In the genomic region with DNA sequence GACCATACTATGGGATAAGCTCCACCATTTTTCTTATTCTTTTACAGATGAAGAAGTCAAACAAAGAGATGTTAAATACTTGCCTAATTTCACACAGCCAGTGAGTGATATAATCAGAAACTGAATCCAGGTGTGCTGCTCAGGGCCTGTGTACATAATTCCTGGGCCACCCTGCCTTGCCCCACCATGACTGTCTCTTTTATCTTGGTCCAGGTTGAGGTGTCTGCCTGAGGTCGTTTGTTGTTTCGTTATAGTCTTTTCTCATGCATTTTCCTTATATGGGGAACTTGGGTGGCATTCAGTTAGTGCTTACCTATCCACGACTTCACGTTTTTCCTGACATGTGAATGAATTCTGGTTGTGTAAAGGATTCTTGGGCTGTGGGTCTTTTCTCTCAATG, we compare ENCODE assay signal across 21 cellular contexts.
A peak's percentile ranks its signal among the peaks of the same experiment; 100 is the strongest.
DNase-seq lines count a peak whose midpoint lies in the region; ATAC-seq, FAIRE-seq and TF ChIP-seq lines count a peak whose summit lies in the region.
"Had no signal": no experiment of that assay in that cellular context is flagged by ENCODE, and none has a peak within 500 bp of the region (broad histone marks: within the 10 kb centered on the region; RNA-seq: fewer than 3 reads in every experiment).

No MANE protein-coding gene starts in this region.

- H3K4me2 ChIP-seq in mammary epithelial cell (ENCODE audit: insufficient read depth, low read depth, low read length) (no peak overlapping the region), keratinocyte (ENCODE audit: control insufficient read depth, extremely low read depth, insufficient read depth, low read depth, low read length) (no peak overlapping the region)
- H3K4me2 ChIP-seq: A549 had no signal

- CTCF ChIA-PET in mammary epithelial cell (lab: Charles Lee; ENCODE audit: low non-redundant PET): no interaction called here

- H3K4me1 ChIP-seq in mammary epithelial cell (ENCODE audit: insufficient read depth, low read length): peaks cover 25% of the 10 kb centered on the region
- no peaks in the 10 kb centered on the region for H3K4me1 ChIP-seq in breast epithelium
- peaks cover 15% of the 10 kb centered on the region for H3K4me1 ChIP-seq in keratinocyte (ENCODE audit: control insufficient read depth, extremely low read depth, insufficient read depth, low read length)
- H3K4me1 ChIP-seq: A549, Caco-2 had no signal

- no peak for FAIRE-seq in keratinocyte (lab: Jason Lieb, UNC)
- FAIRE-seq: A549, D721Med, G401.6, GM12891 had no signal

- no peaks in the 10 kb centered on the region for H3K9me1 ChIP-seq in keratinocyte (ENCODE audit: control insufficient read depth, extremely low read depth, insufficient read depth, low read length)

- no peaks in the 10 kb centered on the region for H3K36me3 ChIP-seq in mammary epithelial cell (ENCODE audit: insufficient read depth, low read length)
- no peaks in the 10 kb centered on the region for H3K36me3 ChIP-seq in breast epithelium
- peaks cover 0 to 2% of the 10 kb centered on the region in 2 experiments for H3K36me3 ChIP-seq in keratinocyte (ENCODE audit: control insufficient read depth in 2 of 2, extremely low read depth in 1 of 2, insufficient read depth in 2 of 2, low read length in 2 of 2)
- H3K36me3 ChIP-seq in brain microvascular endothelial cell (replicated peaks): no peaks in the 10 kb centered on the region
- H3K36me3 ChIP-seq: BLaER1 treated with 17β-estradiol and CSF1 and Interleukin-3, amounts not matched to agents 10 nM and 100 nM had no signal

- DNase-seq in mammary epithelial cell: no peak
- no peak for DNase-seq in breast epithelium (ENCODE audit: low spot score in 2 of 2)
- DNase-seq in keratinocyte (ENCODE audit: low read depth, low spot score): no peak
- no peak for DNase-seq in HK-2 (ENCODE audit: unreplicated experiment)
- no peak for DNase-seq in brain microvascular endothelial cell
- DNase-seq: AML-193; Caco-2; Calu3; CD4-positive, alpha-beta T cell; CD8-positive, alpha-beta T cell; DMS79 treated with DMSO at 0.1 percent for 48 hours; GF-D8 had no signal

- no peak for TF ChIP-seq POLR2A in breast epithelium (IDR thresholded peaks at IDR 0.05)

- TF ChIP-seq CTCF in mammary epithelial cell (conservative IDR thresholded peaks at IDR 0.05 in 1 of 2, IDR thresholded peaks at IDR 0.05 in 1 of 2; ENCODE audit: extremely low read depth in 1 of 2, insufficient read depth in 1 of 2, low read depth in 1 of 2, low read length in 2 of 2) (no peak), breast epithelium (IDR thresholded peaks at IDR 0.05) (no peak), VCaP (conservative IDR thresholded peaks at IDR 0.05) (no peak), keratinocyte (optimal IDR thresholded peaks at IDR 0.05 in 1 of 3, IDR thresholded peaks at IDR 0.05 in 1 of 3, conservative IDR thresholded peaks at IDR 0.05 in 1 of 3; ENCODE audit: extremely low read depth in 1 of 3, insufficient read depth in 2 of 3, low read length in 3 of 3) (no peak), brain microvascular endothelial cell (IDR thresholded peaks at IDR 0.05; ENCODE audit: low read depth, low read length, missing control alignments) (no peak)

- H3K79me2 ChIP-seq in mammary epithelial cell (ENCODE audit: insufficient read depth, low read length) (no peaks in the 10 kb centered on the region), keratinocyte (ENCODE audit: control insufficient read depth, insufficient read depth, low read length) (no peaks in the 10 kb centered on the region)

- H3K4me3 ChIP-seq in mammary epithelial cell (replicated peaks in 1 of 3; ENCODE audit: insufficient read depth in 1 of 3, low read depth in 2 of 3, low read length in 3 of 3): no peak overlapping the region
- no peak overlapping the region for H3K4me3 ChIP-seq in breast epithelium
- H3K4me3 ChIP-seq in keratinocyte (ENCODE audit: control insufficient read depth in 2 of 3, extremely low read depth in 1 of 3, insufficient read depth in 2 of 3, low read depth in 1 of 3, low read length in 3 of 3): no peak overlapping the region
- H3K4me3 ChIP-seq in brain microvascular endothelial cell (ENCODE audit: low read depth, low read length): no peak overlapping the region
- H3K4me3 ChIP-seq: A549; BLaER1 treated with 17β-estradiol and CSF1 and Interleukin-3, amounts not matched to agents 10 nM and 100 nM had no signal

- H2AFZ ChIP-seq in mammary epithelial cell (ENCODE audit: low read depth, low read length): peak overlapping the region; percentile 26
- H2AFZ ChIP-seq in keratinocyte (ENCODE audit: control insufficient read depth, low read length): peak overlapping the region; percentile 6

- H3K9ac ChIP-seq in mammary epithelial cell (ENCODE audit: insufficient read depth, low read length) (no peak overlapping the region), keratinocyte (ENCODE audit: control insufficient read depth, extremely low read depth, insufficient read depth, low read length) (no peak overlapping the region)
- H3K9ac ChIP-seq: BLaER1 treated with 17β-estradiol and CSF1 and Interleukin-3, amounts not matched to agents 10 nM and 100 nM had no signal

- H3K9me3 ChIP-seq in mammary epithelial cell (replicated peaks; ENCODE audit: insufficient read depth, low read length) (no peaks in the 10 kb centered on the region), breast epithelium (no peaks in the 10 kb centered on the region), keratinocyte (ENCODE audit: control insufficient read depth, low read depth, low read length) (no peaks in the 10 kb centered on the region)
- H3K9me3 ChIP-seq: A549, Caco-2 had no signal

- ATAC-seq in GM19035 (IDR thresholded peaks at IDR 0.05; ENCODE audit: unreplicated experiment): no peak
- ATAC-seq: A549; CD8-positive, alpha-beta T cell had no signal

- H3K27me3 ChIP-seq in mammary epithelial cell (ENCODE audit: insufficient read depth, low read length): no peaks in the 10 kb centered on the region
- no peaks in the 10 kb centered on the region for H3K27me3 ChIP-seq in breast epithelium
- no peaks in the 10 kb centered on the region for H3K27me3 ChIP-seq in keratinocyte (ENCODE audit: control insufficient read depth, extremely low read depth, insufficient read depth, low read length)
- no peaks in the 10 kb centered on the region for H3K27me3 ChIP-seq in brain microvascular endothelial cell (replicated peaks)
- H3K27me3 ChIP-seq: BLaER1 treated with 17β-estradiol and CSF1 and Interleukin-3, amounts not matched to agents 10 nM and 100 nM had no signal

- intact Hi-C loops in mammary epithelial cell (cut with micrococcal nuclease): no loop called here
- intact Hi-C loops in breast epithelium (cut with DNase I; ENCODE audit: low total_unique reads): no loop called here

- H3K27ac ChIP-seq in mammary epithelial cell (ENCODE audit: insufficient read depth, low read depth, low read length) (no peak overlapping the region), breast epithelium (no peak overlapping the region), VCaP (peak overlapping the region; percentile 21; the same call in 1 of the 2 replicates), keratinocyte (ENCODE audit: control insufficient read depth, insufficient read depth, low read length) (no peak overlapping the region), brain microvascular endothelial cell (no peak overlapping the region)
- H3K27ac ChIP-seq: 22Rv1, A549, C4-2B had no signal

- in situ Hi-C loops in mammary epithelial cell (cut with MboI; ENCODE audit: low sequenced_read_pairs in 2 of 2) (no loop called here), brain microvascular endothelial cell (cut with HindIII; ENCODE audit: low pct_ligation_motif_present, low sequenced_read_pairs) (no loop called here)

- dilution Hi-C loops in mammary epithelial cell (cut with HindIII; ENCODE audit: low sequenced_read_pairs) (no loop called here), keratinocyte (cut with MboI; ENCODE audit: extremely low pct_ligation_motif_present, low sequenced_read_pairs) (no loop called here)

- no TSS peak for BruUV-seq in mammary epithelial cell (replicated peaks; lab: Mats Ljungman, UMichigan)

- no peaks in the 10 kb centered on the region for H4K20me1 ChIP-seq in mammary epithelial cell (ENCODE audit: insufficient read depth, low read length)
- no peaks in the 10 kb centered on the region for H4K20me1 ChIP-seq in keratinocyte (ENCODE audit: control insufficient read depth, extremely low read depth, insufficient read depth, low read length)
- H4K20me1 ChIP-seq: BLaER1 treated with 17β-estradiol and CSF1 and Interleukin-3, amounts not matched to agents 10 nM and 100 nM had no signal

- 58% methylated on average over 4 of the region's 4 CpGs for WGBS in mammary epithelial cell (ENCODE audit: low coverage, missing lambda C conversion rate)
